8 cellular contexts compared by ENCODE assay signal in the genomic region with DNA sequence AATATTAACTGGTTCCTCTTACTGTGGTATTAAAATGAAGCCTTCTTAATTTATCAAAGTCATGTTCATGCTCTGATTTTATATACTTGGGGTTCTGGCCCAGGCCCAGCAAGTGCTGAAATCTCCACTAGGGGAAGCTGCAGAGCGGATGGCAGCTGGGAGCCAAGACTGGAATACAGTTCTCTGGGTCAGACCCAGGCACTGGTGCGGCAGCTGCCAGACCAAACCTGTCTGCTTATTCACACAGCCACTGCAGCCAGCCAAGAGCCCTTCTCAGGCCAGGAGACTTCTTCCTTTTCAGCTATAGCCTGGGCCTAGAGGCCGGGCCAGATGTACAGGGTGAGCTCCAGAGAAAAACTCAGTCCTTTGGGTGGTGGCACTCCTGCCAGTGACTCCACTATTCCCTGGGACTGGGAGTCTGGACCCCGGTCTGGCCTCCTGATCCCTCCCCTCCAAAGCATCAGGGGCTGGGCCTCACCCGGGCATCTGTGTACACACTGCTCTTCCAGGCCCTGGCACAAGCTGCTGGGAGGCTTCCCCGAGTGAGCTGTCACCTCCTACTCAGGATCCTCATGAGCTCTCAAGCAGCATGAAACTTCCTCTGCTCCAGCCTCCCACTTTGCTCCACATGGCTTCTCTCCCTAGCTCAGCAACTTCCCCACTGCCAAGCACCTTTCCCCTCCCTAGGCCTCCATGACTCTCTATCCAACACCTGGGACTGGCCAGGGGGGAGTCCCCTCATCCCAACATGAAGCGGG. TPM values are rescaled to one million over a fixed set of nuclear protein-coding genes. Genes with fewer than 3 reads are reported as not detected.
DNase-seq lines count a peak whose midpoint lies in the region; ATAC-seq, FAIRE-seq and TF ChIP-seq lines count a peak whose summit lies in the region.

No MANE protein-coding gene starts in this region.

- no peaks in the 10 kb centered on the region for H3K9me1 ChIP-seq in endothelial cell of umbilical vein (replicated peaks; ENCODE audit: control insufficient read depth, extremely low read depth, insufficient read depth, low read length)

- no peaks in the 10 kb centered on the region for H3K9me3 Mint-ChIP-seq in naive B cell
- no peaks in the 10 kb centered on the region for H3K9me3 Mint-ChIP-seq in activated CD4-positive, alpha-beta memory T cell treated with anti-CD3 and anti-CD28 coated beads for 36 hours

- H3K27me3 Mint-ChIP-seq in naive B cell = no peaks in the 10 kb centered on the region
- H3K27me3 Mint-ChIP-seq in activated CD4-positive, alpha-beta memory T cell treated with anti-CD3 and anti-CD28 coated beads for 36 hours = no peaks in the 10 kb centered on the region

- peaks cover 36 to 65% (median 39%) of the 10 kb centered on the region in 3 donors for H3K4me1 Mint-ChIP-seq in naive B cell
- H3K4me1 Mint-ChIP-seq in activated CD4-positive, alpha-beta memory T cell treated with anti-CD3 and anti-CD28 coated beads for 36 hours (ENCODE audit: low read depth) = peaks cover 7% of the 10 kb centered on the region

- no peak overlapping the region for H3K27ac ChIP-seq in endothelial cell of umbilical vein (ENCODE audit: insufficient read depth, low read depth, low read length)

- H3K4me2 ChIP-seq in endothelial cell of umbilical vein (ENCODE audit: insufficient read depth, low read length) = no peak overlapping the region

- H3K27ac Mint-ChIP-seq in naive B cell = peak overlapping the region in 4 of 6 donors; percentile 37 to 90 (median 50)
- no peak overlapping the region for H3K27ac Mint-ChIP-seq in activated CD4-positive, alpha-beta memory T cell treated with anti-CD3 and anti-CD28 coated beads for 36 hours

- 0 out of 2 replicates have a peak, but pooled peaks cover 7% of the 10 kb centered on the region for H3K36me3 ChIP-seq in BE2C
- H3K36me3 ChIP-seq in endothelial cell of umbilical vein (ENCODE audit: control insufficient read depth in 2 of 2, extremely low read depth in 1 of 2, insufficient read depth in 2 of 2, low read length in 2 of 2) = peaks cover 0 to 26% of the 10 kb centered on the region in 2 experiments

- ATAC-seq in naive B cell (ENCODE audit: low read depth in 2 of 2) = peak in 1 of 2 donors; percentile 36
- no peak for ATAC-seq in GM21825 (IDR thresholded peaks at IDR 0.05; ENCODE audit: unreplicated experiment)
- ATAC-seq in GM21367 (IDR thresholded peaks at IDR 0.05; ENCODE audit: unreplicated experiment) = no peak

- TF ChIP-seq POLR2A in endothelial cell of umbilical vein (IDR thresholded peaks at IDR 0.05; ENCODE audit: low read depth, low read length) = no peak

- no peaks in the 10 kb centered on the region for H3K4me1 ChIP-seq in BE2C
- H3K4me1 ChIP-seq in endothelial cell of umbilical vein (ENCODE audit: control insufficient read depth, extremely low read depth, insufficient read depth, low read length) = peaks cover 13% of the 10 kb centered on the region

- CTCF ChIA-PET in endothelial cell of umbilical vein (lab: Charles Lee) = interaction anchor here (1.0 to 1.7 kb wide), 9 partner anchors 9 to 83 kb away, joined by 3 to 11 read pairs (median 4); no protein-coding TSS in a partner anchor
- CTCF ChIA-PET in activated CD4-positive, alpha-beta memory T cell treated with anti-CD3 and anti-CD28 coated beads for 36 hours (lab: Charles Lee) = interaction anchor here (1.1 to 1.9 kb wide), 5 partner anchors 9 to 195 kb away, joined by 3 to 6 read pairs (median 3); no protein-coding TSS in a partner anchor

- H3K36me3 Mint-ChIP-seq in naive B cell = peaks cover 0 to under 1% of the 10 kb centered on the region in 2 donors
- H3K36me3 Mint-ChIP-seq in activated CD4-positive, alpha-beta memory T cell treated with anti-CD3 and anti-CD28 coated beads for 36 hours = no peaks in the 10 kb centered on the region

- dilution Hi-C loops in endothelial cell of umbilical vein (cut with MboI; ENCODE audit: extremely low pct_ligation_motif_present, low sequenced_read_pairs) = no loop called here

- no peak overlapping the region for H3K9ac ChIP-seq in endothelial cell of umbilical vein (replicated peaks; ENCODE audit: extremely low read depth, insufficient read depth, low read length)

- H3K9me3 ChIP-seq in BE2C = no peaks in the 10 kb centered on the region
- H3K9me3 ChIP-seq in endothelial cell of umbilical vein (replicated peaks; ENCODE audit: control insufficient read depth, insufficient read depth, low read length) = no peaks in the 10 kb centered on the region

- H3K27me3 ChIP-seq in BE2C (no peaks in the 10 kb centered on the region), endothelial cell of umbilical vein (ENCODE audit: control insufficient read depth in 2 of 2, insufficient read depth in 2 of 2, low read length in 2 of 2) (no peaks in the 10 kb centered on the region)

- TF ChIP-seq CTCF in BE2C (IDR thresholded peaks at IDR 0.05; ENCODE audit: low read depth, low read length) = peak; percentile 54
- TF ChIP-seq CTCF in endothelial cell of umbilical vein (IDR thresholded peaks at IDR 0.05; ENCODE audit: extremely low read depth in 1 of 2, insufficient read depth in 1 of 2, low read depth in 1 of 2, low read length in 2 of 2) = peak; percentile 17 to 34

- FAIRE-seq in endothelial cell of umbilical vein (lab: Jason Lieb, UNC) = peak; percentile 28

- H3K4me3 Mint-ChIP-seq in naive B cell = no peak overlapping the region
- no peak overlapping the region for H3K4me3 Mint-ChIP-seq in activated CD4-positive, alpha-beta memory T cell treated with anti-CD3 and anti-CD28 coated beads for 36 hours

- no peaks in the 10 kb centered on the region for H3K79me2 ChIP-seq in endothelial cell of umbilical vein (ENCODE audit: control insufficient read depth, insufficient read depth, low read length)

- H4K20me1 ChIP-seq in endothelial cell of umbilical vein (replicated peaks; ENCODE audit: control insufficient read depth, extremely low read depth, insufficient read depth, low read length) = no peaks in the 10 kb centered on the region

- intact Hi-C loops in endothelial cell of umbilical vein (cut with micrococcal nuclease) = no loop called here
- intact Hi-C loops in activated CD4-positive, alpha-beta memory T cell treated with anti-CD3 and anti-CD28 coated beads for 36 hours (cut with micrococcal nuclease) = no loop called here

- H2AFZ ChIP-seq in endothelial cell of umbilical vein (ENCODE audit: low read depth, low read length) = no peak overlapping the region

- peak; percentile 45 for DNase-seq in BE2C
- DNase-seq in NCI-H1694 (lab: John Stamatoyannopoulos, UW) = peak; percentile 16
- DNase-seq in endothelial cell of umbilical vein (ENCODE audit: low read depth, low spot score) = no peak
- no peak for DNase-seq in naive B cell
- DNase-seq in NCI-H2081 (lab: John Stamatoyannopoulos, UW) = no peak
- no peak for DNase-seq in activated CD4-positive, alpha-beta memory T cell treated with anti-CD3 and anti-CD28 coated beads for 36 hours

- H3K4me3 ChIP-seq in BE2C (ENCODE audit: low read depth, low read length) (no peak overlapping the region), endothelial cell of umbilical vein (replicated peaks in 1 of 3; ENCODE audit: insufficient read depth in 1 of 3, low read depth in 1 of 3, low read length in 3 of 3) (no peak overlapping the region)

- no TSS peak for BruUV-seq in endothelial cell of umbilical vein (replicated peaks; lab: Mats Ljungman, UMichigan)

- POLR2A ChIA-PET in endothelial cell of umbilical vein (lab: Charles Lee) = interaction anchor here (0.6 to 0.7 kb wide), 3 partner anchors 8 to 86 kb away, joined by 3 to 8 read pairs (median 4); no protein-coding TSS in a partner anchor
- POLR2A ChIA-PET in activated CD4-positive, alpha-beta memory T cell treated with anti-CD3 and anti-CD28 coated beads for 36 hours (lab: Charles Lee) = no interaction called here

RNA-seq across cellular contexts. Expression of gene ATP6V0D1, which starts 24.4 kb away (rescaled TPM):
- 180 TPM for polyA plus RNA-seq in BE2C (2012; ENCODE audit: insufficient read depth, insufficient read length, low read depth)
- 77.1 and 82.8 TPM in 2 replicates for total RNA-seq in endothelial cell of umbilical vein
- polyA plus RNA-seq in endothelial cell of umbilical vein (232 and 254 TPM in 2 replicates), naive B cell (ENCODE audit: low read depth in 6 of 6) (100 to 1,000 TPM; 136 to 255 (median 157) TPM)
- polyA plus RNA-seq in endothelial cell of umbilical vein (2011; cell fraction: cytosol; rRNA removed) = 157 and 178 TPM in 2 replicates
- 77.5 and 83.5 TPM in 2 replicates for polyA plus RNA-seq in endothelial cell of umbilical vein (2011; cell fraction: nucleus; rRNA removed)
- polyA plus RNA-seq in endothelial cell of umbilical vein (2012) = 133 and 143 TPM in 2 replicates
- polyA minus RNA-seq in endothelial cell of umbilical vein = 213 and 277 TPM in 2 replicates
- 89.4 TPM for polyA minus RNA-seq in endothelial cell of umbilical vein (2011; cell fraction: cytosol; rRNA and poly(A)+ RNA removed)
- 35.4 and 43.4 TPM in 2 replicates for polyA minus RNA-seq in endothelial cell of umbilical vein (2011; cell fraction: nucleus; rRNA and poly(A)+ RNA removed)
- total RNA-seq in activated CD4-positive, alpha-beta memory T cell treated with anti-CD3 and anti-CD28 coated beads for 36 hours = 10 to 100 TPM; 25.0 to 26.3 TPM

RNA-seq across cellular contexts. Expression of gene HSD11B2, which starts 25.6 kb away (rescaled TPM):
- polyA plus RNA-seq in BE2C (2012; ENCODE audit: insufficient read depth, insufficient read length, low read depth) = 1.1 TPM
- not detected in 2 replicates for total RNA-seq in endothelial cell of umbilical vein
- polyA plus RNA-seq in endothelial cell of umbilical vein (0.10 and 0.16 TPM in 2 replicates), naive B cell (ENCODE audit: low read depth in 6 of 6) (not detected)
- polyA plus RNA-seq in endothelial cell of umbilical vein (2011; cell fraction: cytosol; rRNA removed) = 0.07 and 0.12 TPM in 2 replicates
- 0.07 and 0.18 TPM in 2 replicates for polyA plus RNA-seq in endothelial cell of umbilical vein (2011; cell fraction: nucleus; rRNA removed)
- polyA plus RNA-seq in endothelial cell of umbilical vein (2012) = 0.08 TPM in 1 of 2 replicates, not detected in the other
- polyA minus RNA-seq in endothelial cell of umbilical vein = 0.19 TPM in 1 of 2 replicates, not detected in the other
- 1.2 TPM for polyA minus RNA-seq in endothelial cell of umbilical vein (2011; cell fraction: cytosol; rRNA and poly(A)+ RNA removed)
- not detected in 2 replicates for polyA minus RNA-seq in endothelial cell of umbilical vein (2011; cell fraction: nucleus; rRNA and poly(A)+ RNA removed)
- 1 to 10 TPM in 1 of 2 experiments, under 1 TPM in 1; 0.71 to 1.3 TPM for total RNA-seq in activated CD4-positive, alpha-beta memory T cell treated with anti-CD3 and anti-CD28 coated beads for 36 hours

RNA-seq across cellular contexts. Expression of gene AGRP, which starts 26.8 kb away (rescaled TPM):
- polyA plus RNA-seq in BE2C (2012; ENCODE audit: insufficient read depth, insufficient read length, low read depth) = 2.0 TPM
- total RNA-seq in endothelial cell of umbilical vein = not detected in 2 replicates
- polyA plus RNA-seq in endothelial cell of umbilical vein (not detected in 2 replicates), naive B cell (ENCODE audit: low read depth in 6 of 6) (not detected)
- polyA plus RNA-seq in endothelial cell of umbilical vein (2011; cell fraction: cytosol; rRNA removed) = not detected in 2 replicates
- polyA plus RNA-seq in endothelial cell of umbilical vein (2011; cell fraction: nucleus; rRNA removed) = not detected in 2 replicates
- not detected in 2 replicates for polyA plus RNA-seq in endothelial cell of umbilical vein (2012)
- polyA minus RNA-seq in endothelial cell of umbilical vein = not detected in 2 replicates
- not detected for polyA minus RNA-seq in endothelial cell of umbilical vein (2011; cell fraction: cytosol; rRNA and poly(A)+ RNA removed)
- polyA minus RNA-seq in endothelial cell of umbilical vein (2011; cell fraction: nucleus; rRNA and poly(A)+ RNA removed) = not detected in 2 replicates
- total RNA-seq in activated CD4-positive, alpha-beta memory T cell treated with anti-CD3 and anti-CD28 coated beads for 36 hours = not detected

RNA-seq across cellular contexts. Expression of gene ZDHHC1, which starts 40.3 kb away (rescaled TPM):
- polyA plus RNA-seq in BE2C (2012; ENCODE audit: insufficient read depth, insufficient read length, low read depth) = 4.9 TPM
- 12.9 and 14.4 TPM in 2 replicates for total RNA-seq in endothelial cell of umbilical vein
- polyA plus RNA-seq in endothelial cell of umbilical vein (11.4 and 14.1 TPM in 2 replicates), naive B cell (ENCODE audit: low read depth in 6 of 6) (under 1 TPM in 3 of 6 donors, not detected in 3; 0.17 to 0.23 (median 0.21) TPM)
- polyA plus RNA-seq in endothelial cell of umbilical vein (2011; cell fraction: cytosol; rRNA removed) = 4.3 and 6.4 TPM in 2 replicates
- polyA plus RNA-seq in endothelial cell of umbilical vein (2011; cell fraction: nucleus; rRNA removed) = 16.9 and 20.3 TPM in 2 replicates
- polyA plus RNA-seq in endothelial cell of umbilical vein (2012) = 8.3 and 12.5 TPM in 2 replicates
- polyA minus RNA-seq in endothelial cell of umbilical vein = 6.8 and 12.0 TPM in 2 replicates
- polyA minus RNA-seq in endothelial cell of umbilical vein (2011; cell fraction: cytosol; rRNA and poly(A)+ RNA removed) = not detected
- 9.3 and 11.9 TPM in 2 replicates for polyA minus RNA-seq in endothelial cell of umbilical vein (2011; cell fraction: nucleus; rRNA and poly(A)+ RNA removed)
- total RNA-seq in activated CD4-positive, alpha-beta memory T cell treated with anti-CD3 and anti-CD28 coated beads for 36 hours = under 1 TPM; 0.57 to 0.68 TPM

Comparison
In these comparisons a context has a peak if more than half of its experiments do, and no peak if none do; other contexts are left out.
1. DNase-seq: peak in BE2C (single experiment) and NCI-H1694 (single experiment); none in endothelial cell of umbilical vein (single experiment), naive B cell (single experiment), NCI-H2081 (0 of 2) and activated CD4-positive, alpha-beta memory T cell treated with anti-CD3 and anti-CD28 coated beads for 36 hours (single experiment).